In genomic region chr3:38121832-38122461, GRCh38 we compare ENCODE assay signal across 19 cellular contexts. TPM values are rescaled to one million over a fixed set of nuclear protein-coding genes. Genes with fewer than 3 reads are reported as not detected.
DNase-seq lines count a peak whose midpoint lies in the region; ATAC-seq and TF ChIP-seq lines count a peak whose summit lies in the region.
"Had no signal": no experiment of that assay in that cellular context is flagged by ENCODE, and none has a peak within 500 bp of the region (broad histone marks: within the 10 kb centered on the region; RNA-seq: fewer than 3 reads in every experiment).

No MANE protein-coding gene starts in this region.

- no peaks in the 10 kb centered on the region for H3K27me3 ChIP-seq in body of pancreas

- no peaks in the 10 kb centered on the region for H3K9me3 ChIP-seq in body of pancreas
- H3K9me3 ChIP-seq: left ventricle myocardium inferior had no signal

- DNase-seq in left ventricle myocardium superior, result peak; percentile 21
- no peak for DNase-seq in cardiac septum (ENCODE audit: low spot score)
- DNase-seq in body of pancreas, result peak in 3 of 4 donors; percentile 5 to 10 (median 7)
- peak; percentile 18 for DNase-seq in omental fat pad (ENCODE audit: low spot score)
- DNase-seq in ureter (ENCODE audit: low spot score), result peak; percentile 40
- DNase-seq: activated CD4-positive, alpha-beta T cell treated with anti-CD3 and anti-CD28 coated beads, Interleukin-2, amount 10 ng/mL, durations not matched to agents 24 days and 14 days; Calu3; DND-41; hypothalamus; Karpas-422; left ventricle myocardium inferior; MV-4-11; occipital lobe had no signal

- no peak for TF ChIP-seq POLR2A in body of pancreas (IDR thresholded peaks at IDR 0.05)

- H3K4me1 ChIP-seq in body of pancreas, result no peaks in the 10 kb centered on the region

- TF ChIP-seq CTCF in body of pancreas (IDR thresholded peaks at IDR 0.05) (no peak), omental fat pad (IDR thresholded peaks at IDR 0.05) (no peak)

- ATAC-seq in left ventricle myocardium superior, result no peak
- no peak for ATAC-seq in body of pancreas
- no peak for ATAC-seq in omental fat pad (ENCODE audit: low FRiP score)
- ATAC-seq in HG02642 (IDR thresholded peaks at IDR 0.05; ENCODE audit: poor library complexity, unreplicated experiment), result no peak
- no peak for ATAC-seq in GM18511 (IDR thresholded peaks at IDR 0.05; ENCODE audit: unreplicated experiment)
- no peak for ATAC-seq in HG02973 (IDR thresholded peaks at IDR 0.05; ENCODE audit: unreplicated experiment)
- ATAC-seq: HCT116; naive thymus-derived CD4-positive, alpha-beta T cell had no signal

- 90% methylated on average over 6 to 13 of the region's 13 CpGs for WGBS in body of pancreas, 2 donors

- H3K36me3 ChIP-seq in body of pancreas (replicated peaks in 1 of 2; ENCODE audit: insufficient read depth in 1 of 2, low read depth in 2 of 2), result peaks cover 15 to 33% of the 10 kb centered on the region in 2 donors

- H3K4me3 ChIP-seq in body of pancreas, result no peak overlapping the region
- H3K4me3 ChIP-seq: left ventricle myocardium inferior had no signal

- intact Hi-C loops in left ventricle myocardium superior (cut with micrococcal nuclease) (no loop called here), cardiac septum (cut with DNase I) (no loop called here), body of pancreas (cut with DNase I) (no loop called here)

- no peak overlapping the region for H3K27ac ChIP-seq in body of pancreas
- H3K27ac ChIP-seq: HL-60, left ventricle myocardium inferior had no signal

RNA-seq across cellular contexts. Expression of gene ACAA1, which starts 15.0 kb away (rescaled TPM):
- total RNA-seq in left ventricle myocardium superior (107 TPM), cardiac septum (86.8 TPM), body of pancreas (10 to 100 TPM; 91.8 to 92.6 TPM), omental fat pad (10 to 100 TPM; 48.1 to 69.5 (median 62.5) TPM), ureter (135 TPM)

RNA-seq across cellular contexts. Expression of gene MYD88, which starts 16.5 kb away (rescaled TPM):
- total RNA-seq in left ventricle myocardium superior, result 7.5 TPM
- total RNA-seq in cardiac septum, result 8.5 TPM
- total RNA-seq in body of pancreas, result 10 to 100 TPM; 11.9 to 33.3 TPM
- 10 to 100 TPM; 37.6 to 78.0 (median 53.6) TPM for total RNA-seq in omental fat pad
- total RNA-seq in ureter, result 44.6 TPM

RNA-seq across cellular contexts. Expression of gene OXSR1, which starts 43.4 kb away (rescaled TPM):
- 22.4 TPM for total RNA-seq in left ventricle myocardium superior
- 30.6 TPM for total RNA-seq in cardiac septum
- 10 to 100 TPM; 16.1 to 23.7 TPM for total RNA-seq in body of pancreas
- 10 to 100 TPM; 29.8 to 51.7 (median 45.5) TPM for total RNA-seq in omental fat pad
- 51.3 TPM for total RNA-seq in ureter
